ENCODE assay signal across 8 cellular contexts in genomic region chr1:35505911-35506798, GRCh38. TPM values are rescaled to one million over a fixed set of nuclear protein-coding genes. Genes with fewer than 3 reads are reported as not detected.
DNase-seq lines count a peak whose midpoint lies in the region; ATAC-seq and TF ChIP-seq lines count a peak whose summit lies in the region.

No MANE protein-coding gene starts in this region.

- TF ChIP-seq CTCF in tibial artery (IDR thresholded peaks at IDR 0.05): no peak

- H3K79me2 ChIP-seq in trophoblast cell (ENCODE audit: control insufficient read depth, insufficient read depth, low read length, poor library complexity): no peaks in the 10 kb centered on the region

- H3K4ac ChIP-seq in trophoblast cell (ENCODE audit: low read depth, low read length): no peak overlapping the region

- H3K27ac ChIP-seq in trophoblast cell (ENCODE audit: low read depth, low read length) (no peak overlapping the region), tibial artery (no peak overlapping the region)

- H3K79me1 ChIP-seq in trophoblast cell (ENCODE audit: low read length): no peaks in the 10 kb centered on the region

- H4K12ac ChIP-seq in trophoblast cell (ENCODE audit: low read depth, low read length): no peak overlapping the region

- no peak overlapping the region for H3K23ac ChIP-seq in trophoblast cell (ENCODE audit: low read length)

- no peak overlapping the region for H3K14ac ChIP-seq in trophoblast cell (ENCODE audit: low read length)

- H3K4me1 ChIP-seq in trophoblast cell (ENCODE audit: control insufficient read depth in 1 of 2, insufficient read depth in 2 of 2, low read length in 2 of 2) (peaks cover 0 to 4% of the 10 kb centered on the region in 2 experiments), tibial artery (peaks cover 0 to 27% (median 8%) of the 10 kb centered on the region in 4 donors)

- no peak overlapping the region for H2BK12ac ChIP-seq in trophoblast cell (ENCODE audit: low read length)

- H2AK5ac ChIP-seq in trophoblast cell (ENCODE audit: low read length): no peak overlapping the region

- H3K9me3 ChIP-seq in trophoblast cell (ENCODE audit: insufficient read depth, low read depth, low read length) (no peaks in the 10 kb centered on the region), tibial artery (no peaks in the 10 kb centered on the region)

- H2BK5ac ChIP-seq in trophoblast cell (ENCODE audit: low read depth, low read length, poor library complexity): no peak overlapping the region

- intact Hi-C loops in tibial artery (cut with DNase I; ENCODE audit: low total_unique reads): no loop called here

- no peak overlapping the region for H3K4me3 ChIP-seq in trophoblast cell (ENCODE audit: low read depth, low read length)
- H3K4me3 ChIP-seq in tibial artery: no peak overlapping the region

- DNase-seq in SIG-M5 treated with dmso at 0.1 percent for 504 hours (lab: John Stamatoyannopoulos, UW; ENCODE audit: unreplicated experiment) (peak; percentile 38), SIG-M5 (lab: John Stamatoyannopoulos, UW) (no peak), T-helper 9 cell (peak; percentile 23), cerebellar cortex (ENCODE audit: low spot score) (peak; percentile 55), trophoblast cell (peak; percentile 12 to 28), tibial artery (no peak)

- H2BK120ac ChIP-seq in trophoblast cell (ENCODE audit: insufficient read depth, low read length, poor library complexity): no peak overlapping the region

- no peak overlapping the region for H4K91ac ChIP-seq in trophoblast cell (ENCODE audit: low read depth, low read length)

- H2AFZ ChIP-seq in trophoblast cell (ENCODE audit: insufficient read depth, low read length, poor library complexity): no peak overlapping the region

- no peak overlapping the region for H4K8ac ChIP-seq in trophoblast cell (ENCODE audit: low read depth, low read length)

- H3K36me3 ChIP-seq in trophoblast cell (ENCODE audit: control insufficient read depth in 1 of 2, insufficient read depth in 2 of 2, low read length in 2 of 2): peaks cover 0 to 2% of the 10 kb centered on the region in 2 experiments
- H3K36me3 ChIP-seq in tibial artery: peaks cover 5 to 16% (median 7%) of the 10 kb centered on the region in 3 donors

- no peak overlapping the region for H3K4me2 ChIP-seq in trophoblast cell (ENCODE audit: low read length)

- no peaks in the 10 kb centered on the region for H3K27me3 ChIP-seq in trophoblast cell (ENCODE audit: insufficient read depth, low read length)
- H3K27me3 ChIP-seq in tibial artery: no peaks in the 10 kb centered on the region

- peak; percentile 61 for ATAC-seq in HG03342 (IDR thresholded peaks at IDR 0.05; ENCODE audit: unreplicated experiment)
- no peak for ATAC-seq in GM19455 (IDR thresholded peaks at IDR 0.05; ENCODE audit: unreplicated experiment)

- H3K9ac ChIP-seq in trophoblast cell (ENCODE audit: low read length): no peak overlapping the region

- WGBS in trophoblast cell (ENCODE audit: extremely low coverage, insufficient coverage, insufficient read length): no CpG with 5 or more reads among the region's 4 CpGs

- H3K18ac ChIP-seq in trophoblast cell (ENCODE audit: low read length): no peak overlapping the region

RNA-seq across cellular contexts. Expression of gene KIAA0319L, which starts 51.0 kb away (rescaled TPM):
- 30.4 and 30.6 TPM in 2 replicates for polyA plus RNA-seq in trophoblast cell (2013)

RNA-seq across cellular contexts. Expression of gene NCDN, which starts 51.4 kb away (rescaled TPM):
- polyA plus RNA-seq in trophoblast cell (2013): 9.3 and 9.4 TPM in 2 replicates

Comparison
In these comparisons a context has a peak if more than half of its experiments do, and no peak if none do; other contexts are left out.
1. DNase-seq: peak in SIG-M5 treated with dmso at 0.1 percent for 504 hours (single experiment), T-helper 9 cell (single experiment), cerebellar cortex (single experiment) and trophoblast cell (2 of 2); none in SIG-M5 (single experiment) and tibial artery (0 of 2).